17 cellular contexts compared by ENCODE assay signal in genomic region chr19:44149776-44150175, GRCh38. TPM values are rescaled to one million over a fixed set of nuclear protein-coding genes. Genes with fewer than 3 reads are reported as not detected.
DNase-seq lines count a peak whose midpoint lies in the region; ATAC-seq, FAIRE-seq and TF ChIP-seq lines count a peak whose summit lies in the region.
"Had no signal": no experiment of that assay in that cellular context is flagged by ENCODE, and none has a peak within 500 bp of the region (broad histone marks: within the 10 kb centered on the region; RNA-seq: fewer than 3 reads in every experiment).

No MANE protein-coding gene starts in this region.

- H3K79me2 ChIP-seq in GM12878 (ENCODE audit: control insufficient read depth, insufficient read depth, low read length): no peaks in the 10 kb centered on the region

- TF ChIP-seq EP300 in GM12878 (IDR thresholded peaks at IDR 0.05; ENCODE audit: borderline replicate concordance in 1 of 2, control insufficient read depth in 1 of 2, low read depth in 2 of 2, low read length in 2 of 2): no peak

- DNase-seq in heart left ventricle (no peak), cardiac septum (ENCODE audit: low spot score) (no peak), GM12878 (ENCODE audit: low read depth, low spot score) (no peak), left ventricle myocardium inferior (no peak), KBM-7 (no peak)
- DNase-seq in activated CD4-positive, alpha-beta T cell treated with anti-CD3 and anti-CD28 coated beads for 4 hours: no peak
- DNase-seq: C1 segment of cervical spinal cord; Caco-2; CD4-positive, alpha-beta memory T cell; DMS153; DND-41; GM23248; H7; HCEC 1CT had no signal

- CTCF ChIA-PET in GM12878 (lab: Yijun Ruan, JAX): interaction anchor here (0.6 kb wide), 1 partner anchor 61 kb away, joined by 3 read pairs; no protein-coding TSS in a partner anchor

- RAD21 ChIA-PET in GM12878 (lab: Charles Lee; ENCODE audit: unreplicated experiment): no interaction called here

- H3K4me1 ChIP-seq in heart left ventricle (peaks cover 0 to 22% (median 0%) of the 10 kb centered on the region in 12 donors), GM12878 (ENCODE audit: control insufficient read depth, insufficient read depth, low read length) (no peaks in the 10 kb centered on the region), left ventricle myocardium inferior (peaks cover 29% of the 10 kb centered on the region)
- H3K4me1 ChIP-seq: Caco-2 had no signal

- H3K27me3 ChIP-seq in heart left ventricle (no peaks in the 10 kb centered on the region), GM12878 (replicated peaks in 1 of 2; ENCODE audit: control insufficient read depth in 2 of 2, insufficient read depth in 2 of 2, low read length in 1 of 2) (no peaks in the 10 kb centered on the region), left ventricle myocardium inferior (ENCODE audit: low read depth) (no peaks in the 10 kb centered on the region)

- no peak overlapping the region for H2AFZ ChIP-seq in GM12878 (ENCODE audit: control insufficient read depth, low read depth, low read length)
- H2AFZ ChIP-seq: GM23248 had no signal

- no peak for TF ChIP-seq CTCF in heart left ventricle (IDR thresholded peaks at IDR 0.05)
- TF ChIP-seq CTCF in GM12878 (IDR thresholded peaks at IDR 0.05 in 2 of 3, conservative IDR thresholded peaks at IDR 0.05 in 1 of 3; ENCODE audit: control insufficient read depth in 2 of 3, extremely low read depth in 1 of 3, insufficient read depth in 1 of 3, low read depth in 3 of 3, low read length in 3 of 3): no peak
- no peak for TF ChIP-seq CTCF in left ventricle myocardium inferior (IDR thresholded peaks at IDR 0.05; ENCODE audit: borderline replicate concordance)

- no peak overlapping the region for H3K9ac ChIP-seq in GM12878 (ENCODE audit: control insufficient read depth, insufficient read depth, low read length)
- H3K9ac ChIP-seq: GM23248 had no signal

- H3K9me3 ChIP-seq in heart left ventricle: peaks cover 0 to 33% (median 7%) of the 10 kb centered on the region in 12 donors
- no peaks in the 10 kb centered on the region; the same call in 1 of the 3 replicates for H3K9me3 ChIP-seq in GM12878 (replicated peaks; ENCODE audit: control insufficient read depth, insufficient read depth, low read length)
- peaks cover 47% of the 10 kb centered on the region for H3K9me3 ChIP-seq in left ventricle myocardium inferior (replicated peaks)
- H3K9me3 ChIP-seq: Caco-2 had no signal

- POLR2A ChIA-PET in GM12878 (lab: Charles Lee): interaction anchor here (0.6 kb wide), 1 partner anchor 54 kb away, joined by 3 read pairs; no protein-coding TSS in a partner anchor

- peak overlapping the region in 8 of 12 donors; percentile 0 to 33 (median 22) for H3K27ac ChIP-seq in heart left ventricle
- H3K27ac ChIP-seq in GM12878 (ENCODE audit: control insufficient read depth, insufficient read depth): no peak overlapping the region
- H3K27ac ChIP-seq in left ventricle myocardium inferior (replicated peaks): peak overlapping the region; percentile 65
- H3K27ac ChIP-seq: GM23248 had no signal

- ATAC-seq in heart left ventricle (peak in 3 of 4 donors; percentile 45 to 73 (median 51)), GM12878 (no peak)

- FAIRE-seq in GM12878 (lab: Jason Lieb, UNC): no peak
- FAIRE-seq: G401.6, GM19239, H1 had no signal

- TF ChIP-seq POLR2A in heart left ventricle (IDR thresholded peaks at IDR 0.05) (no peak), GM12878 (IDR thresholded peaks at IDR 0.05; ENCODE audit: low read depth, low read length) (no peak)

- no peaks in the 10 kb centered on the region for H4K20me1 ChIP-seq in GM12878 (ENCODE audit: control insufficient read depth, insufficient read depth)

- H3K4me3 ChIP-seq in heart left ventricle (no peak overlapping the region), GM12878 (no peak overlapping the region), left ventricle myocardium inferior (peak overlapping the region; percentile 12)
- H3K4me3 ChIP-seq: GM23248 had no signal

- in situ Hi-C loops in GM12878 (cut with MboI): no loop called here
- in situ Hi-C loops in KBM-7 (cut with MboI; ENCODE audit: low pct_unique_long_range_greater_than_20kb, low sequenced_read_pairs): no loop called here

- 56 to 77% (median 71%) methylated on average over 4 of the region's 4 CpGs for WGBS in heart left ventricle, 4 donors
- 93% methylated on average over 4 of the region's 4 CpGs for WGBS in GM12878 (ENCODE audit: insufficient coverage, insufficient replicate concordance, low lambda C conversion rate, missing lambda C conversion rate)

- no peak for TF ChIP-seq RAD21 in GM12878 (IDR thresholded peaks at IDR 0.05; ENCODE audit: insufficient read depth, low read depth, low read length)

- peaks cover 0 to 100% (median 95%) of the 10 kb centered on the region in 9 donors for H3K36me3 ChIP-seq in heart left ventricle
- H3K36me3 ChIP-seq in GM12878 (ENCODE audit: control insufficient read depth in 2 of 2, insufficient read depth in 2 of 2, low read length in 1 of 2): peaks cover 0 to 18% of the 10 kb centered on the region in 2 experiments
- H3K36me3 ChIP-seq in left ventricle myocardium inferior: peaks cover 99% of the 10 kb centered on the region

- intact Hi-C loops in heart left ventricle (cut with DNase I): no loop called here
- intact Hi-C loops in cardiac septum (cut with DNase I): no loop called here
- intact Hi-C loops in GM12878 (cut with micrococcal nuclease; ENCODE audit: unreplicated experiment): no loop called here
- intact Hi-C loops in left ventricle myocardium inferior (cut with micrococcal nuclease): no loop called here

- BruUV-seq in GM12878 (replicated peaks; lab: Mats Ljungman, UMichigan): TSS peak; percentile 44

- SMC1A ChIA-PET in GM12878 (lab: Charles Lee; ENCODE audit: uncharacterized antibody, unreplicated experiment): interaction anchor here (0.7 kb wide), 1 partner anchor 15 kb away, joined by 3 read pairs; the partner anchor contains the start of gene ZNF226

- H3K4me2 ChIP-seq in GM12878 (ENCODE audit: control insufficient read depth, insufficient read depth): no peak overlapping the region

RNA-seq across cellular contexts. Expression of gene ZNF234, which starts 8.4 kb away (rescaled TPM):
- total RNA-seq in heart left ventricle: 10 to 100 TPM in 3 of 9 donors, 1 to 10 TPM in 6; 4.6 to 12.8 (median 9.4) TPM
- polyA plus RNA-seq in heart left ventricle: 1 to 10 TPM; 4.5 to 4.7 TPM
- total RNA-seq in cardiac septum: 9.6 TPM
- total RNA-seq in GM12878 (2013; cell fraction: nucleolus; rRNA removed): 57.3 and 59.4 TPM in 2 replicates
- 6.3 and 6.8 TPM in 2 replicates for total RNA-seq in GM12878 (2014; rRNA removed)
- total RNA-seq in GM12878 (2014; rRNA removed; fragmentation: Illumina TruSeq; extraction: Trizol): 8.1 and 8.9 TPM in 2 replicates
- total RNA-seq in GM12878 (2021): 8.1 and 9.3 TPM in 2 replicates
- 3.9 TPM for polyA plus RNA-seq in GM12878 (2011; ENCODE audit: low read depth)
- polyA plus RNA-seq in GM12878 (2011; rRNA removed): 10.5 and 15.3 TPM in 2 replicates
- polyA plus RNA-seq in GM12878 (2011; cell fraction: cytosol; rRNA removed): 4.8 and 5.6 TPM in 2 replicates
- 18.8 and 22.0 TPM in 2 replicates for polyA plus RNA-seq in GM12878 (2011; cell fraction: nucleus; rRNA removed)
- 4.5 and 5.4 TPM in 2 replicates for polyA plus RNA-seq in GM12878 (2012)
- 5.3 and 6.0 TPM in 2 replicates for polyA plus RNA-seq in GM12878 (2014; fragmentation: Illumina TruSeq; extraction: Trizol)
- 1 to 10 TPM; 2.7 to 2.8 TPM for polyA plus RNA-seq in GM12878 (2014; fragmentation: Nextera tagmentation; extraction: Ambion mirVana)
- polyA plus RNA-seq in GM12878 (2014; rRNA removed): 4.2 and 5.1 TPM in 2 replicates
- polyA plus RNA-seq in GM12878 (2016; fragmentation: Nextera tagmentation; extraction: Ambion mirVana): 1 to 10 TPM; 4.7 TPM
- 19.1 and 22.3 TPM in 2 replicates for polyA minus RNA-seq in GM12878 (2011; rRNA and poly(A)+ RNA removed)
- 5.3 and 7.7 TPM in 2 replicates for polyA minus RNA-seq in GM12878 (2011; cell fraction: cytosol; rRNA and poly(A)+ RNA removed)
- polyA minus RNA-seq in GM12878 (2011; cell fraction: nucleus; rRNA and poly(A)+ RNA removed): 26.1 and 34.7 TPM in 2 replicates
- 8.7 TPM for total RNA-seq in left ventricle myocardium inferior

RNA-seq across cellular contexts. Expression of gene ZNF226, which starts 15.1 kb away (rescaled TPM):
- total RNA-seq in heart left ventricle (10 to 100 TPM; 12.2 to 29.2 (median 21.1) TPM), cardiac septum (25.6 TPM), GM12878 (2014; rRNA removed) (13.7 and 16.5 TPM in 2 replicates), GM12878 (2014; rRNA removed; fragmentation: Illumina TruSeq; extraction: Trizol) (17.8 and 20.3 TPM in 2 replicates), GM12878 (2021) (17.2 and 18.5 TPM in 2 replicates), left ventricle myocardium inferior (17.8 TPM)
- polyA plus RNA-seq in heart left ventricle (10 to 100 TPM; 18.9 to 20.1 TPM), GM12878 (2011; rRNA removed) (35.1 and 45.0 TPM in 2 replicates), GM12878 (2014; fragmentation: Illumina TruSeq; extraction: Trizol) (18.2 and 21.5 TPM in 2 replicates), GM12878 (2014; fragmentation: Nextera tagmentation; extraction: Ambion mirVana) (10 to 100 TPM; 35.1 to 35.3 TPM), GM12878 (2014; rRNA removed) (11.7 and 17.3 TPM in 2 replicates), GM12878 (2016; fragmentation: Nextera tagmentation; extraction: Ambion mirVana) (10 to 100 TPM; 18.1 to 19.9 TPM)
- total RNA-seq in GM12878 (2013; cell fraction: nucleolus; rRNA removed): 87.1 and 92.8 TPM in 2 replicates
- 16.2 TPM for polyA plus RNA-seq in GM12878 (2011; ENCODE audit: low read depth)
- polyA plus RNA-seq in GM12878 (2011; cell fraction: cytosol; rRNA removed): 11.6 and 12.6 TPM in 2 replicates
- polyA plus RNA-seq in GM12878 (2011; cell fraction: nucleus; rRNA removed): 36.0 and 47.8 TPM in 2 replicates
- 17.9 and 23.6 TPM in 2 replicates for polyA plus RNA-seq in GM12878 (2012)
- polyA minus RNA-seq in GM12878 (2011; rRNA and poly(A)+ RNA removed): 23.8 and 24.7 TPM in 2 replicates
- 5.2 and 9.9 TPM in 2 replicates for polyA minus RNA-seq in GM12878 (2011; cell fraction: cytosol; rRNA and poly(A)+ RNA removed)
- 14.5 and 21.0 TPM in 2 replicates for polyA minus RNA-seq in GM12878 (2011; cell fraction: nucleus; rRNA and poly(A)+ RNA removed)

RNA-seq across cellular contexts. Expression of gene ZNF225, which starts 36.6 kb away (rescaled TPM):
- total RNA-seq in heart left ventricle (1 to 10 TPM; 1.3 to 6.2 (median 3.7) TPM), cardiac septum (3.3 TPM), GM12878 (2014; rRNA removed) (2.0 and 2.9 TPM in 2 replicates), GM12878 (2014; rRNA removed; fragmentation: Illumina TruSeq; extraction: Trizol) (4.4 and 5.0 TPM in 2 replicates), GM12878 (2021) (3.8 and 4.3 TPM in 2 replicates), left ventricle myocardium inferior (2.6 TPM)
- polyA plus RNA-seq in heart left ventricle (1 to 10 TPM; 1.4 to 2.1 TPM), GM12878 (2011; rRNA removed) (3.8 and 6.4 TPM in 2 replicates), GM12878 (2014; fragmentation: Illumina TruSeq; extraction: Trizol) (2.8 and 3.4 TPM in 2 replicates), GM12878 (2014; fragmentation: Nextera tagmentation; extraction: Ambion mirVana) (1 to 10 TPM; 1.3 to 1.4 TPM), GM12878 (2014; rRNA removed) (2.4 and 2.8 TPM in 2 replicates), GM12878 (2016; fragmentation: Nextera tagmentation; extraction: Ambion mirVana) (1 to 10 TPM; 1.9 to 3.4 TPM)
- 22.5 and 22.8 TPM in 2 replicates for total RNA-seq in GM12878 (2013; cell fraction: nucleolus; rRNA removed)
- polyA plus RNA-seq in GM12878 (2011; ENCODE audit: low read depth): 1.1 TPM
- polyA plus RNA-seq in GM12878 (2011; cell fraction: cytosol; rRNA removed): 1.7 TPM in 2 replicates
- 3.5 and 5.4 TPM in 2 replicates for polyA plus RNA-seq in GM12878 (2011; cell fraction: nucleus; rRNA removed)
- 1.4 and 2.5 TPM in 2 replicates for polyA plus RNA-seq in GM12878 (2012)
- 5.5 and 7.8 TPM in 2 replicates for polyA minus RNA-seq in GM12878 (2011; rRNA and poly(A)+ RNA removed)
- 2.3 and 2.9 TPM in 2 replicates for polyA minus RNA-seq in GM12878 (2011; cell fraction: cytosol; rRNA and poly(A)+ RNA removed)
- 3.9 and 6.4 TPM in 2 replicates for polyA minus RNA-seq in GM12878 (2011; cell fraction: nucleus; rRNA and poly(A)+ RNA removed)

RNA-seq across cellular contexts. Expression of gene ZNF224, which starts 55.6 kb away (rescaled TPM):
- 10 to 100 TPM in 8 of 9 donors, 1 to 10 TPM in 1; 9.9 to 17.7 (median 13.0) TPM for total RNA-seq in heart left ventricle
- polyA plus RNA-seq in heart left ventricle: 10 to 100 TPM in 1 of 2 donors, 1 to 10 TPM in 1; 7.1 to 11.8 TPM
- total RNA-seq in cardiac septum: 12.9 TPM
- total RNA-seq in GM12878 (2013; cell fraction: nucleolus; rRNA removed): 125 and 128 TPM in 2 replicates
- total RNA-seq in GM12878 (2014; rRNA removed): 17.2 and 21.7 TPM in 2 replicates
- 20.1 and 20.7 TPM in 2 replicates for total RNA-seq in GM12878 (2014; rRNA removed; fragmentation: Illumina TruSeq; extraction: Trizol)
- 14.2 and 15.3 TPM in 2 replicates for total RNA-seq in GM12878 (2021)
- polyA plus RNA-seq in GM12878 (2011; ENCODE audit: low read depth): 14.8 TPM
- 39.4 and 53.6 TPM in 2 replicates for polyA plus RNA-seq in GM12878 (2011; rRNA removed)
- 19.1 TPM in 2 replicates for polyA plus RNA-seq in GM12878 (2011; cell fraction: cytosol; rRNA removed)
- polyA plus RNA-seq in GM12878 (2011; cell fraction: nucleus; rRNA removed): 39.9 and 42.2 TPM in 2 replicates
- polyA plus RNA-seq in GM12878 (2012): 17.5 and 20.5 TPM in 2 replicates
- polyA plus RNA-seq in GM12878 (2014; fragmentation: Illumina TruSeq; extraction: Trizol): 18.0 and 25.7 TPM in 2 replicates
- 1 to 10 TPM; 6.8 to 7.8 TPM for polyA plus RNA-seq in GM12878 (2014; fragmentation: Nextera tagmentation; extraction: Ambion mirVana)
- polyA plus RNA-seq in GM12878 (2014; rRNA removed): 17.0 and 20.1 TPM in 2 replicates
- 10 to 100 TPM; 12.4 to 17.2 TPM for polyA plus RNA-seq in GM12878 (2016; fragmentation: Nextera tagmentation; extraction: Ambion mirVana)
- polyA minus RNA-seq in GM12878 (2011; rRNA and poly(A)+ RNA removed): 34.6 and 39.4 TPM in 2 replicates
- 11.6 and 15.8 TPM in 2 replicates for polyA minus RNA-seq in GM12878 (2011; cell fraction: cytosol; rRNA and poly(A)+ RNA removed)
- 32.8 and 51.7 TPM in 2 replicates for polyA minus RNA-seq in GM12878 (2011; cell fraction: nucleus; rRNA and poly(A)+ RNA removed)
- total RNA-seq in left ventricle myocardium inferior: 13.6 TPM
